10 cellular contexts compared by ENCODE assay signal in the genomic region with DNA sequence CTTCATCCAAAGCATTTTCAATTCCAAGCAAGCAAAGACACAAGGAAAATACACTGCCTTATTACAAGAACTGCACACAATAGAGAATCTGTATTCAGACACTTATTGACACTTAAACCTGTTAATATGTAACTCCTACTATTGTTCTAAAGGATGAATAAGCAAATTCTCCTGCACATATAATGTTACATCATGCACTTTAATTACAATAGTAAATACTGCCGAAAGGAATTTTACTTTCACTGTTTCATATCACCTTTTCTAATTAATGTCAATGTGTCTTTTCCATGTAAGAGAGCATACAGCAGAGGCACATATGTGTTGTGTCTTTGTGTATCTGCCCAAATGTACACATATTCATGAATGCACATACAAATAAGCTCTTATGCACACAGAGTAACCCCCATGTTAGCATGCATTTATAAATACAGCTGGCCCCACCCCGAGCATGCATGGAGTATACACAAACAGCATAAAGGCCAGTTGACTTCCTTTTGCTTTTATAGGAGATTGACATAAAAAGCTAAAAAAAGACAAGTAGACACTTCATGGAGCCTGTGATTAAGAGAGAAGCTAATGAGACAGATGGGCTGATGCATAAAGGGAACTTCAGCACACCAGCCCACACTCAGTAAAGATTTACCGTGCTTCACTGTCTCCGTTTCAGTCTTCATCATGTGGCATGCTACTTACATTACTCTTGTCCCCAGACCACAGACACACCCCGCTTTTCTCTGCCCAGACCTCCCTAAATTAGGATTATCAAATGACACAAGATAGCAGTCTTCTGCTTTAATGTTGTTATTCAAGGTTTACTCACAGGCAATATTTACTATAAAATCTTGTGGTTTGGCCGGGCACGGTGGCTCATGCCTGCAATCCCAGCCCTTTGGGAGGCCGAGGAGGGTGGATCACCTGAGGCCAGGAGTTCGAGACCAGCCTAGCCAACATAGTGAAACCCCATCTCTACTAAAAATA.
A peak's percentile ranks its signal among the peaks of the same experiment; 100 is the strongest.
DNase-seq lines count a peak whose midpoint lies in the region; ATAC-seq and TF ChIP-seq lines count a peak whose summit lies in the region.
"Had no signal": no experiment of that assay in that cellular context is flagged by ENCODE, and none has a peak within 500 bp of the region (broad histone marks: within the 10 kb centered on the region; RNA-seq: fewer than 3 reads in every experiment).

No MANE protein-coding gene starts in this region.

- H3K9me3 Mint-ChIP-seq in activated naive CD4-positive, alpha-beta T cell treated with anti-CD3 and anti-CD28 coated beads for 36 hours = no peaks in the 10 kb centered on the region
- H3K9me3 Mint-ChIP-seq: neural crest cell had no signal

- H3K9me3 ChIP-seq in gastrocnemius medialis = no peaks in the 10 kb centered on the region

- peaks cover 8% of the 10 kb centered on the region in 2 donors for H3K4me1 ChIP-seq in gastrocnemius medialis

- peaks cover 6% of the 10 kb centered on the region for H3K4me1 Mint-ChIP-seq in activated naive CD4-positive, alpha-beta T cell treated with anti-CD3 and anti-CD28 coated beads for 36 hours (ENCODE audit: low read depth)
- H3K4me1 Mint-ChIP-seq: neural crest cell had no signal

- H3K27me3 ChIP-seq in gastrocnemius medialis = no peaks in the 10 kb centered on the region

- no peak for TF ChIP-seq CTCF in gastrocnemius medialis (IDR thresholded peaks at IDR 0.05 in 4 of 5, conservative IDR thresholded peaks at IDR 0.05 in 1 of 5)

- peak; percentile 31 for DNase-seq in NCI-H748 (lab: John Stamatoyannopoulos, UW; ENCODE audit: unreplicated experiment)
- no peak for DNase-seq in NCI-H748 treated with DMSO at 0.1 percent for 48 hours (lab: John Stamatoyannopoulos, UW)
- DNase-seq in NCI-H526 treated with DMSO at 0.1 percent for 48 hours (lab: John Stamatoyannopoulos, UW) = peak; percentile 79
- DNase-seq in gastrocnemius medialis = peak; percentile 16 to 26
- DNase-seq in activated effector memory CD4-positive, alpha-beta T cell treated with Interleukin-2 at 50 U/mL for 16 hours = no peak
- DNase-seq in left lobe of liver (ENCODE audit: low spot score) = no peak
- DNase-seq in activated naive CD4-positive, alpha-beta T cell treated with anti-CD3 and anti-CD28 coated beads for 36 hours = no peak
- DNase-seq: activated T-cell treated with anti-CD3 and anti-CD28 coated beads, Interleukin-2, amount 50 U/mL, for 1 hour had no signal

- ATAC-seq in HG02798 (IDR thresholded peaks at IDR 0.05; ENCODE audit: poor library complexity, unreplicated experiment) (peak; percentile 93), gastrocnemius medialis (peak; percentile 85 to 87), left lobe of liver (no peak)

- H3K36me3 ChIP-seq in gastrocnemius medialis = no peaks in the 10 kb centered on the region

- no peak for TF ChIP-seq POLR2A in gastrocnemius medialis (IDR thresholded peaks at IDR 0.05)

- H3K27ac Mint-ChIP-seq in activated naive CD4-positive, alpha-beta T cell treated with anti-CD3 and anti-CD28 coated beads for 36 hours = no peak overlapping the region

- H3K4me3 ChIP-seq in gastrocnemius medialis = no peak overlapping the region

- peak overlapping the region in 1 of 4 donors; percentile 46 for H3K27ac ChIP-seq in gastrocnemius medialis

- CTCF ChIA-PET in activated naive CD4-positive, alpha-beta T cell treated with anti-CD3 and anti-CD28 coated beads for 36 hours (lab: Charles Lee) = interaction anchor here (0.6 kb wide), 1 partner anchor 96 kb away, joined by 9 read pairs; no protein-coding TSS in a partner anchor

- in situ Hi-C loops in gastrocnemius medialis (cut with MboI; ENCODE audit: low sequenced_read_pairs in 4 of 4) = no loop called here

- intact Hi-C loops in gastrocnemius medialis (cut with DNase I; ENCODE audit: low total_unique reads) = no loop called here
- intact Hi-C loops in activated naive CD4-positive, alpha-beta T cell treated with anti-CD3 and anti-CD28 coated beads for 36 hours (cut with micrococcal nuclease) = no loop called here

- no peak overlapping the region for H3K4me3 Mint-ChIP-seq in activated naive CD4-positive, alpha-beta T cell treated with anti-CD3 and anti-CD28 coated beads for 36 hours
- H3K4me3 Mint-ChIP-seq: neural crest cell had no signal

- H3K27me3 Mint-ChIP-seq in activated naive CD4-positive, alpha-beta T cell treated with anti-CD3 and anti-CD28 coated beads for 36 hours (ENCODE audit: low read depth) = no peaks in the 10 kb centered on the region

- peaks cover 6% of the 10 kb centered on the region for H3K36me3 Mint-ChIP-seq in activated naive CD4-positive, alpha-beta T cell treated with anti-CD3 and anti-CD28 coated beads for 36 hours (ENCODE audit: low read depth)

Comparison
In these comparisons a context has a peak if more than half of its experiments do, and no peak if none do; other contexts are left out.
1. DNase-seq: peak in NCI-H748 (single experiment), NCI-H526 treated with DMSO at 0.1 percent for 48 hours (single experiment) and gastrocnemius medialis (2 of 2); none in NCI-H748 treated with DMSO at 0.1 percent for 48 hours (single experiment), activated effector memory CD4-positive, alpha-beta T cell treated with Interleukin-2 at 50 U/mL for 16 hours (single experiment), left lobe of liver (single experiment) and activated naive CD4-positive, alpha-beta T cell treated with anti-CD3 and anti-CD28 coated beads for 36 hours (single experiment).